Comparison of ENCODE assay signal across 16 cellular contexts in genomic region chr2:57947398-57947797, GRCh38.
DNase-seq lines count a peak whose midpoint lies in the region; ATAC-seq and TF ChIP-seq lines count a peak whose summit lies in the region.
"Had no signal": no experiment of that assay in that cellular context is flagged by ENCODE, and none has a peak within 500 bp of the region (broad histone marks: within the 10 kb centered on the region; RNA-seq: fewer than 3 reads in every experiment).

No MANE protein-coding gene starts in this region.

- H3K27me3 ChIP-seq in A673 (replicated peaks; ENCODE audit: insufficient read depth, low read depth, low read length, poor library complexity) (no peaks in the 10 kb centered on the region), foreskin keratinocyte (no peaks in the 10 kb centered on the region)
- H3K27me3 ChIP-seq: Peyer's patch had no signal

- no peak overlapping the region for H3K27ac ChIP-seq in A673 (ENCODE audit: low read depth, low read length, poor library complexity, severe bottlenecking)
- no peak overlapping the region for H3K27ac ChIP-seq in foreskin keratinocyte
- H3K27ac ChIP-seq: Peyer's patch had no signal

- no TSS peak for BruUV-seq in A673 (replicated peaks; lab: Mats Ljungman, UMichigan)

- peak; percentile 2 for DNase-seq in A673 (ENCODE audit: low spot score)
- DNase-seq in HCEC 1CT = peak; percentile 32
- DNase-seq in NCI-H1694 treated with DMSO at 0.1 percent for 48 hours (lab: John Stamatoyannopoulos, UW) = peak; percentile 35
- peak in 1 of 2 donors; percentile 3 for DNase-seq in foreskin keratinocyte
- no peak for DNase-seq in NCI-H510A (lab: John Stamatoyannopoulos, UW)
- DNase-seq in mucosa of descending colon = no peak
- no peak for DNase-seq in UCSD-AML1 (lab: John Stamatoyannopoulos, UW; ENCODE audit: unreplicated experiment)
- DNase-seq: CD8-positive, alpha-beta memory T cell; H9; Karpas-422; NCI-H187 treated with DMSO at 0.1 percent for 48 hours; NCI-H2171; NCI-H524 treated with DMSO at 0.1 percent for 48 hours; Peyer's patch; SHP77; SW 1271 had no signal

- no peaks in the 10 kb centered on the region for H3K9me3 ChIP-seq in A673 (ENCODE audit: low read depth, low read length, poor library complexity, severe bottlenecking)
- no peaks in the 10 kb centered on the region for H3K9me3 ChIP-seq in mucosa of descending colon
- H3K9me3 ChIP-seq: Peyer's patch had no signal

- no peak for TF ChIP-seq CTCF in A673 (conservative IDR thresholded peaks at IDR 0.05; ENCODE audit: low read depth, low read length)
- TF ChIP-seq CTCF in foreskin keratinocyte (conservative IDR thresholded peaks at IDR 0.05) = no peak
- no peak for TF ChIP-seq CTCF in mucosa of descending colon (IDR thresholded peaks at IDR 0.05)

- intact Hi-C loops in A673 (cut with micrococcal nuclease; ENCODE audit: unreplicated experiment) (no loop called here), mucosa of descending colon (cut with DNase I, micrococcal nuclease) (no loop called here)

- H3K36me3 ChIP-seq in A673 (ENCODE audit: insufficient read depth, low read length, poor library complexity, severe bottlenecking) (no peaks in the 10 kb centered on the region), mucosa of descending colon (ENCODE audit: low read depth) (no peaks in the 10 kb centered on the region)
- H3K36me3 ChIP-seq: Peyer's patch had no signal

- CTCF ChIA-PET in A673 (lab: Charles Lee) = no interaction called here

- H3K4me3 ChIP-seq in A673 (ENCODE audit: low read depth, low read length, poor library complexity, severe bottlenecking) = no peak overlapping the region
- no peak overlapping the region for H3K4me3 ChIP-seq in mucosa of descending colon
- H3K4me3 ChIP-seq: Peyer's patch had no signal

- POLR2A ChIA-PET in A673 (lab: Charles Lee; ENCODE audit: low non-redundant PET) = no interaction called here

- H3K4me1 ChIP-seq in A673 (ENCODE audit: insufficient read depth, low read length, poor library complexity, severe bottlenecking) (no peaks in the 10 kb centered on the region), foreskin keratinocyte (no peaks in the 10 kb centered on the region), mucosa of descending colon (ENCODE audit: low read depth) (no peaks in the 10 kb centered on the region)
- H3K4me1 ChIP-seq: Peyer's patch had no signal

- ATAC-seq in foreskin keratinocyte (peak; percentile 35), mucosa of descending colon (no peak)

Comparison
In these comparisons a context has a peak if more than half of its experiments do, and no peak if none do; other contexts are left out.
1. DNase-seq: peak in A673 (single experiment), HCEC 1CT (single experiment) and NCI-H1694 treated with DMSO at 0.1 percent for 48 hours (single experiment); none in NCI-H510A (single experiment), mucosa of descending colon (0 of 3) and UCSD-AML1 (single experiment).